In the genomic region with DNA sequence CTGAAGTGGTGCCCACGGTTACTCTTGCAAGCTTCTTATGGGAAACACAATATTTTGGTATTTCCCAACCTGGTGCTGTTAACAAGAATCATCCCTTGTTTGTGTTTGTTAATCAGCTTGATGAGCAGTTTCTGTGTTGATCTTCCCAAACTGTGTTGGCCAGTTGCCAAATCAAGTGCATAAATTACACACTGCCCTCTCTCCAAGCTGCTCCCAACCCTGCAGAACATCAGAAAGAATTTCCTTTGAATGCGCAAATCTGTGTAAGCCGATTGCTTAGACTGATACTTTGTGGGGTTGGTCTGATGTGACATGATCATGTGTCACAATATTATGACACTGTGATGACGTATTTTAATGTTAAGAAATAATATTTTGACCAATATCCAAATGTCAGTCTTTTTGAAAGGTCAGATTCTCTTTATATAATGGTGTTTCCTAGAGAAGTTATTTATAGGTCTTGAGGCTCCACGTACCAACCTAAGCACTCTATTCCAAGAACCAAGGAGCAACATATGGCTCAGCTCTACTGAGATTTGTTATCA, we compare ENCODE assay signal across 25 cellular contexts.
DNase-seq lines count a peak whose midpoint lies in the region; ATAC-seq and TF ChIP-seq lines count a peak whose summit lies in the region.
"Had no signal": no experiment of that assay in that cellular context is flagged by ENCODE, and none has a peak within 500 bp of the region (broad histone marks: within the 10 kb centered on the region; RNA-seq: fewer than 3 reads in every experiment).

No MANE protein-coding gene starts in this region.

- CTCF ChIA-PET in MCF 10A (lab: Yijun Ruan, JAX) = interaction anchor here (1.5 kb wide), 1 partner anchor 9 kb away, joined by 4 read pairs; no protein-coding TSS in a partner anchor

- H3K4me2 ChIP-seq in hepatocyte = no peak overlapping the region
- H3K4me2 ChIP-seq: A549, BLaER1 had no signal

- H3K36me3 ChIP-seq in breast epithelium = no peaks in the 10 kb centered on the region
- no peaks in the 10 kb centered on the region for H3K36me3 ChIP-seq in hepatocyte (replicated peaks; ENCODE audit: insufficient read depth, low read depth)
- no peaks in the 10 kb centered on the region for H3K36me3 ChIP-seq in transverse colon
- H3K36me3 ChIP-seq: BLaER1, HAP-1 had no signal

- BruUV-seq in MCF 10A (replicated peaks; lab: Mats Ljungman, UMichigan) = no TSS peak

- H4K20me1 ChIP-seq in hepatocyte (ENCODE audit: insufficient read depth, poor library complexity, severe bottlenecking) = no peaks in the 10 kb centered on the region
- H4K20me1 ChIP-seq: BLaER1 had no signal

- POLR2A ChIA-PET in MCF 10A (lab: Yijun Ruan, JAX) = no interaction called here

- no peaks in the 10 kb centered on the region for H3K9me2 ChIP-seq in hepatocyte (replicated peaks; ENCODE audit: insufficient read depth)

- no peak overlapping the region for H3K27ac ChIP-seq in breast epithelium
- H3K27ac ChIP-seq in hepatocyte = no peak overlapping the region
- H3K27ac ChIP-seq in transverse colon = no peak overlapping the region
- H3K27ac ChIP-seq: A549, BLaER1 had no signal

- H3K4me1 ChIP-seq in breast epithelium = no peaks in the 10 kb centered on the region
- no peaks in the 10 kb centered on the region for H3K4me1 ChIP-seq in hepatocyte (ENCODE audit: insufficient read depth)
- no peaks in the 10 kb centered on the region for H3K4me1 ChIP-seq in transverse colon
- H3K4me1 ChIP-seq: A549, BLaER1, HAP-1 had no signal

- H3K9me3 ChIP-seq in breast epithelium (no peaks in the 10 kb centered on the region), hepatocyte (ENCODE audit: low read depth) (no peaks in the 10 kb centered on the region), transverse colon (no peaks in the 10 kb centered on the region)
- H3K9me3 ChIP-seq: A549, HAP-1 had no signal

- TF ChIP-seq POLR2A in breast epithelium (IDR thresholded peaks at IDR 0.05) (no peak), transverse colon (IDR thresholded peaks at IDR 0.05) (no peak)

- no peak overlapping the region for H2AFZ ChIP-seq in hepatocyte

- no peaks in the 10 kb centered on the region for H3K9me3 Mint-ChIP-seq in MCF 10A (ENCODE audit: unreplicated experiment)

- H3K27me3 ChIP-seq in breast epithelium (no peaks in the 10 kb centered on the region), hepatocyte (no peaks in the 10 kb centered on the region), transverse colon (no peaks in the 10 kb centered on the region)
- H3K27me3 ChIP-seq: BLaER1 had no signal

- H3K36me3 Mint-ChIP-seq in MCF 10A (ENCODE audit: insufficient read depth, unreplicated experiment) = no peaks in the 10 kb centered on the region
- H3K36me3 Mint-ChIP-seq: CD4-positive, alpha-beta memory T cell; IgD-negative memory B cell; T-cell had no signal

- WGBS in hepatocyte (ENCODE audit: low lambda C conversion rate, missing lambda C conversion rate) = 74% methylated on average over 5 of the region's 5 CpGs
- 52 to 55% methylated on average over 5 of the region's 5 CpGs for WGBS in transverse colon (ENCODE audit: low coverage in 1 of 2), 2 donors

- H3K27ac Mint-ChIP-seq in MCF 10A (ENCODE audit: low read depth, unreplicated experiment) = no peak overlapping the region
- H3K27ac Mint-ChIP-seq: CD4-positive, alpha-beta memory T cell; IgD-negative memory B cell; T-cell had no signal

- no peaks in the 10 kb centered on the region for H3K4me1 Mint-ChIP-seq in MCF 10A (ENCODE audit: insufficient read depth, unreplicated experiment)
- H3K4me1 Mint-ChIP-seq: CD4-positive, alpha-beta memory T cell; IgD-negative memory B cell; T-cell had no signal

- no peaks in the 10 kb centered on the region for H3K79me2 ChIP-seq in hepatocyte

- TF ChIP-seq EP300 in transverse colon (IDR thresholded peaks at IDR 0.05; ENCODE audit: low read depth) = no peak

- no peaks in the 10 kb centered on the region for H3K27me3 Mint-ChIP-seq in MCF 10A (ENCODE audit: insufficient read depth, unreplicated experiment)
- H3K27me3 Mint-ChIP-seq: CD4-positive, alpha-beta memory T cell; IgD-negative memory B cell; T-cell had no signal

- in situ Hi-C loops in transverse colon (cut with MboI; ENCODE audit: low pct_ligation_motif_present in 1 of 4, low pct_unique_long_range_greater_than_20kb in 1 of 4, low sequenced_read_pairs in 3 of 4) = no loop called here

- H3K4me3 Mint-ChIP-seq in MCF 10A (ENCODE audit: unreplicated experiment) = no peak overlapping the region
- H3K4me3 Mint-ChIP-seq: CD4-positive, alpha-beta memory T cell; IgD-negative memory B cell; T-cell had no signal

- H3K4me3 ChIP-seq in breast epithelium (no peak overlapping the region), retinal pigment epithelial cell (ENCODE audit: low read length) (no peak overlapping the region), hepatocyte (no peak overlapping the region), transverse colon (no peak overlapping the region)
- H3K4me3 ChIP-seq: A549, BLaER1, HAP-1 had no signal

- ATAC-seq in HG02610 (IDR thresholded peaks at IDR 0.05; ENCODE audit: unreplicated experiment) = no peak
- ATAC-seq: A549, PC-3, SK-N-SH treated with all-trans-retinoic acid at 6 μM for 48 hours, T-cell had no signal

- intact Hi-C loops in MCF 10A (cut with micrococcal nuclease) = no loop called here
- intact Hi-C loops in breast epithelium (cut with DNase I; ENCODE audit: low total_unique reads) = no loop called here
- intact Hi-C loops in transverse colon (cut with DNase I; ENCODE audit: low total_unique reads) = no loop called here

- no peak for TF ChIP-seq CTCF in MCF 10A (IDR thresholded peaks at IDR 0.05; ENCODE audit: unreplicated experiment)
- no peak for TF ChIP-seq CTCF in breast epithelium (IDR thresholded peaks at IDR 0.05)
- TF ChIP-seq CTCF in retinal pigment epithelial cell (conservative IDR thresholded peaks at IDR 0.05; ENCODE audit: low read depth, low read length) = no peak
- TF ChIP-seq CTCF in hepatocyte (IDR thresholded peaks at IDR 0.05; ENCODE audit: poor library complexity) = no peak
- no peak for TF ChIP-seq CTCF in transverse colon (IDR thresholded peaks at IDR 0.05)

- DNase-seq in MCF 10A (ENCODE audit: unreplicated experiment) = peak; percentile 71
- DNase-seq in breast epithelium (ENCODE audit: low spot score in 2 of 2) = no peak
- DNase-seq in NCI-H82 (lab: John Stamatoyannopoulos, UW) = peak; percentile 96
- DNase-seq in cerebellar cortex (ENCODE audit: low spot score) = peak; percentile 2
- peak; percentile 91 for DNase-seq in retinal pigment epithelial cell (ENCODE audit: low read depth)
- no peak for DNase-seq in hepatocyte (ENCODE audit: low spot score)
- DNase-seq in transverse colon = no peak
- DNase-seq: CD4-positive, alpha-beta memory T cell; DND-41; Kasumi-1; NCI-H1105; NCI-H1694; NCI-H2107; NCI-H345; NCI-H524 treated with DMSO at 0.1 percent for 48 hours; PC-3; RPMI8226; SIG-M5; T-cell had no signal

Comparison
In these comparisons a context has a peak if more than half of its experiments do, and no peak if none do; other contexts are left out.
1. DNase-seq: peak in MCF 10A (single experiment), NCI-H82 (single experiment), cerebellar cortex (single experiment) and retinal pigment epithelial cell (single experiment); none in breast epithelium (0 of 2), hepatocyte (single experiment) and transverse colon (single experiment).